12 cellular contexts compared by ENCODE assay signal in genomic region chr7:92639213-92639896, GRCh38. TPM values are rescaled to one million over a fixed set of nuclear protein-coding genes. Genes with fewer than 3 reads are reported as not detected.
DNase-seq lines count a peak whose midpoint lies in the region; ATAC-seq and TF ChIP-seq lines count a peak whose summit lies in the region.
"Had no signal": no experiment of that assay in that cellular context is flagged by ENCODE, and none has a peak within 500 bp of the region (broad histone marks: within the 10 kb centered on the region; RNA-seq: fewer than 3 reads in every experiment).

No MANE protein-coding gene starts in this region.

- H3K4me1 Mint-ChIP-seq in T-helper 1 cell treated with Interleukin-12 subunit alpha and Interleukin-12 subunit beta and Interleukin-4 antibody, amounts not matched to agents 30 μg/mL and 1 μg/mL, for 36 hours (ENCODE audit: low read depth): peaks cover 73% of the 10 kb centered on the region
- H3K4me1 Mint-ChIP-seq in effector memory CD8-positive, alpha-beta T cell (ENCODE audit: low read depth in 2 of 2): peaks cover 27 to 44% of the 10 kb centered on the region in 2 donors

- peaks cover 68% of the 10 kb centered on the region for H3K79me2 ChIP-seq in GM23248 (ENCODE audit: insufficient read depth)

- in situ Hi-C loops in GM23248 (cut with MboI): no loop called here

- H4K20me1 ChIP-seq in BLaER1 (no peaks in the 10 kb centered on the region), GM23248 (ENCODE audit: insufficient read depth) (no peaks in the 10 kb centered on the region)

- TF ChIP-seq CTCF in A673 (conservative IDR thresholded peaks at IDR 0.05; ENCODE audit: low read depth, low read length): no peak

- CTCF ChIA-PET in A673 (lab: Charles Lee): no interaction called here

- H3K27me3 Mint-ChIP-seq in T-helper 1 cell treated with Interleukin-12 subunit alpha and Interleukin-12 subunit beta and Interleukin-4 antibody, amounts not matched to agents 30 μg/mL and 1 μg/mL, for 36 hours (ENCODE audit: low read depth): no peaks in the 10 kb centered on the region
- no peaks in the 10 kb centered on the region for H3K27me3 Mint-ChIP-seq in effector memory CD8-positive, alpha-beta T cell

- peaks cover 47% of the 10 kb centered on the region for H3F3A ChIP-seq in GM23248 (ENCODE audit: insufficient read depth)

- H3K9me3 Mint-ChIP-seq in T-helper 1 cell treated with Interleukin-12 subunit alpha and Interleukin-12 subunit beta and Interleukin-4 antibody, amounts not matched to agents 30 μg/mL and 1 μg/mL, for 36 hours: no peaks in the 10 kb centered on the region
- H3K9me3 Mint-ChIP-seq in effector memory CD8-positive, alpha-beta T cell: no peaks in the 10 kb centered on the region

- H3K27ac Mint-ChIP-seq in T-helper 1 cell treated with Interleukin-12 subunit alpha and Interleukin-12 subunit beta and Interleukin-4 antibody, amounts not matched to agents 30 μg/mL and 1 μg/mL, for 36 hours: peak overlapping the region; percentile 93
- peak overlapping the region; percentile 25 to 39 for H3K27ac Mint-ChIP-seq in effector memory CD8-positive, alpha-beta T cell

- peak overlapping the region; percentile 67 for H3K4me3 Mint-ChIP-seq in T-helper 1 cell treated with Interleukin-12 subunit alpha and Interleukin-12 subunit beta and Interleukin-4 antibody, amounts not matched to agents 30 μg/mL and 1 μg/mL, for 36 hours
- H3K4me3 Mint-ChIP-seq in effector memory CD8-positive, alpha-beta T cell: peak overlapping the region; percentile 11 to 29

- peak overlapping the region; percentile 63 for H3K9ac ChIP-seq in BLaER1
- no peak overlapping the region for H3K9ac ChIP-seq in GM23248

- no peaks in the 10 kb centered on the region for H3K9me2 ChIP-seq in GM23248 (ENCODE audit: insufficient read depth)

- peaks cover 100% of the 10 kb centered on the region for H3K4me1 ChIP-seq in BLaER1
- H3K4me1 ChIP-seq in GM23248 (ENCODE audit: insufficient read depth): peaks cover 42% of the 10 kb centered on the region
- H3K4me1 ChIP-seq in effector memory CD4-positive, alpha-beta T cell (ENCODE audit: control insufficient read depth, insufficient read depth, low read length, poor library complexity, severe bottlenecking): peaks cover 12% of the 10 kb centered on the region
- H3K4me1 ChIP-seq in A673 (ENCODE audit: insufficient read depth, low read length, poor library complexity, severe bottlenecking): peaks cover 19% of the 10 kb centered on the region

- peaks cover 21% of the 10 kb centered on the region for H3K36me3 Mint-ChIP-seq in T-helper 1 cell treated with Interleukin-12 subunit alpha and Interleukin-12 subunit beta and Interleukin-4 antibody, amounts not matched to agents 30 μg/mL and 1 μg/mL, for 36 hours (ENCODE audit: low read depth)
- H3K36me3 Mint-ChIP-seq in effector memory CD8-positive, alpha-beta T cell (ENCODE audit: insufficient read depth): peaks cover under 1% of the 10 kb centered on the region

- intact Hi-C loops in A673 (cut with micrococcal nuclease; ENCODE audit: unreplicated experiment): no loop called here

- ATAC-seq in effector memory CD8-positive, alpha-beta T cell (replicated peaks): peak; percentile 32
- ATAC-seq in esophagus mucosa (no peak), GM19452 (IDR thresholded peaks at IDR 0.05; ENCODE audit: unreplicated experiment) (no peak)

- H3K4me3 ChIP-seq in BLaER1 (peak overlapping the region; percentile 43; the same call in 1 of the 2 replicates), GM23248 (no peak overlapping the region), A673 (ENCODE audit: low read depth, low read length, poor library complexity, severe bottlenecking) (no peak overlapping the region)
- H3K4me3 ChIP-seq in effector memory CD4-positive, alpha-beta T cell (ENCODE audit: insufficient read depth, low read depth, low read length, poor library complexity, severe bottlenecking): no peak overlapping the region

- H3K36me3 ChIP-seq in BLaER1: peaks cover 5% of the 10 kb centered on the region; the same call in 1 of the 2 replicates
- no peaks in the 10 kb centered on the region for H3K36me3 ChIP-seq in GM23248 (ENCODE audit: low read depth)
- H3K36me3 ChIP-seq in effector memory CD4-positive, alpha-beta T cell (ENCODE audit: control insufficient read depth, insufficient read depth, low read length): no peaks in the 10 kb centered on the region
- H3K36me3 ChIP-seq in A673 (ENCODE audit: insufficient read depth, low read length, poor library complexity, severe bottlenecking): no peaks in the 10 kb centered on the region

- no TSS peak for BruUV-seq in A673 (replicated peaks; lab: Mats Ljungman, UMichigan)

- H3K9me3 ChIP-seq in BLaER1: no peaks in the 10 kb centered on the region
- H3K9me3 ChIP-seq in GM23248 (ENCODE audit: low read depth): no peaks in the 10 kb centered on the region
- no peaks in the 10 kb centered on the region for H3K9me3 ChIP-seq in effector memory CD4-positive, alpha-beta T cell (ENCODE audit: control insufficient read depth, low read length)
- H3K9me3 ChIP-seq in A673 (ENCODE audit: low read depth, low read length, poor library complexity, severe bottlenecking): no peaks in the 10 kb centered on the region

- H3K4me2 ChIP-seq in BLaER1 (peak overlapping the region; percentile 72), GM23248 (ENCODE audit: unreplicated experiment) (no peak overlapping the region)

- H3K27ac ChIP-seq in BLaER1 (peak overlapping the region; percentile 87), GM23248 (no peak overlapping the region), A673 (ENCODE audit: low read depth, low read length, poor library complexity, severe bottlenecking) (no peak overlapping the region)
- no peak overlapping the region for H3K27ac ChIP-seq in effector memory CD4-positive, alpha-beta T cell (ENCODE audit: insufficient read depth, low read length, poor library complexity, severe bottlenecking)

- DNase-seq in GM23248 (peak; percentile 33), A673 (ENCODE audit: low spot score) (no peak)
- DNase-seq in effector memory CD8-positive, alpha-beta T cell: no peak
- no peak for DNase-seq in effector memory CD4-positive, alpha-beta T cell
- DNase-seq: amniotic stem cell, Karpas-422, NCI-H524, T1000 had no signal

- POLR2A ChIA-PET in A673 (lab: Charles Lee; ENCODE audit: low non-redundant PET): no interaction called here

- 51 to 54% methylated on average over 9 of the region's 9 CpGs for WGBS in GM23248 (ENCODE audit: low coverage in 1 of 2, low lambda C conversion rate in 2 of 2, missing lambda C conversion rate in 2 of 2), 2 experiments

- H3K27me3 ChIP-seq in BLaER1: no peaks in the 10 kb centered on the region
- no peaks in the 10 kb centered on the region for H3K27me3 ChIP-seq in GM23248 (replicated peaks; ENCODE audit: insufficient read depth)
- H3K27me3 ChIP-seq in effector memory CD4-positive, alpha-beta T cell (replicated peaks; ENCODE audit: control insufficient read depth, insufficient read depth, low read length, poor library complexity, severe bottlenecking): no peaks in the 10 kb centered on the region
- H3K27me3 ChIP-seq in A673 (replicated peaks; ENCODE audit: insufficient read depth, low read depth, low read length, poor library complexity): no peaks in the 10 kb centered on the region

- H2AFZ ChIP-seq in GM23248: no peak overlapping the region

RNA-seq across cellular contexts. Expression of gene FAM133B, which starts 49.2 kb away (rescaled TPM):
- total RNA-seq in GM23248 (2014; rRNA removed; shearing (Covaris generic)): 17.1 and 18.2 TPM in 2 replicates
- 22.6 and 23.0 TPM in 2 replicates for polyA plus RNA-seq in GM23248 (2016; fragmentation: Nextera tagmentation; extraction: Ambion mirVana)
- total RNA-seq in A673 (2021): 32.7 and 39.7 TPM in 2 replicates
- 11.8 TPM for total RNA-seq in esophagus mucosa
